In the genomic region with DNA sequence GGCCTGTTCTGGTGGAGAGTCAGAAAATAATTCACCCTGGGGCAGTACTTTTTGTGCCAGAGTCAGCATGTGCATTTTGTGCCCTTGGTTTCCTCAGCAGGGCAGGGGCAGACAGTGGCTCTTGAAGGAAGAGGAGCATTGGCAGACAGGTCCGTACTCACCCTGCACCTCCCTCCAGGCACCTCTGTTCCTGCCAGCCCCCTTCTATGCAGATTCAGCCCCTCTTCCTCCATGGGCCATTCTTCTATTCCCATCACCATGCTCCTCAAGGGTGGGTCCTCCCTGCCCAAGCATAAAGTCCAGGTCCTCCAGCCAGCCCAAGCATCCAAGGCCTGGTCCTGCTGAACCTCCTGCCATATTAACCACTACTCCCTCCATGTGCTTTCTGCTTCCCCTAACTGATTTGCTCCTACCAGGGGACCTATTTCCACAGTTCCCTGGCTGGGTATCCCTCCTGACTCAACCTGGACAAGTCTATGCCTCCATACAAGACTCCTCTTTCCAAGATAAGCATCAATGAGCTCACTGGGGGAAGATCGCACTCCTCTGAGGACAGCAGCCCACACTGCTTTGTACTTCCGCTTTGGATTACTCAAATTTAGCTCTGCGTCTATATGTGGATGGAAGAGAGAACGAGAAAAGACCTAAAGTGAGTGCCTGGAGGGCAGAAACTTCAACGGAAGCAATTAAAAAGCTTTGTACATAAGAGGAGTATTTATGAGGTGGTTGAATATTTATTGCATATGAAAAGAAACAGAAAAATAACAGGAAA, we compare ENCODE assay signal across 1 cellular context.
TF ChIP-seq lines count a peak whose summit lies in the region.

No MANE protein-coding gene starts in this region.

TF ChIP-seq in K562, 482 proteins besides CTCF, POLR2A, EP300 and RAD21 (continued from another document):
- TF ChIP-seq, protein P1, sequence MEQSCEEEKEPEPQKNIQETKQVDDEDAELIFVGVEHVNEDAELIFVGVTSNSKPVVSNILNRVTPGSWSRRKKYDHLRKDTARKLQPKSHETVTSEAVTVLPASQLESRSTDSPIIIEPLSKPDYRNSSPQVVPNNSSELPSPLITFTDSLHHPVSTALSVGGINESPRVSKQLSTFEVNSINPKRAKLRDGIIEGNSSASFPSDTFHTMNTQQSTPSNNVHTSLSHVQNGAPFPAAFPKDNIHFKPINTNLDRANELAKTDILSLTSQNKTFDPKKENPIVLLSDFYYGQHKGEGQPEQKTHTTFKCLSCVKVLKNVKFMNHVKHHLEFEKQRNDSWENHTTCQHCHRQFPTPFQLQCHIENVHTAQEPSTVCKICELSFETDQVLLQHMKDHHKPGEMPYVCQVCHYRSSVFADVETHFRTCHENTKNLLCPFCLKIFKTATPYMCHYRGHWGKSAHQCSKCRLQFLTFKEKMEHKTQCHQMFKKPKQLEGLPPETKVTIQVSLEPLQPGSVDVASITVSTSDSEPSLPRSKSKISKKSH (CRISPR knock-in tag; IDR thresholded peaks at IDR 0.05), result no peak
- TF ChIP-seq, protein P2, sequence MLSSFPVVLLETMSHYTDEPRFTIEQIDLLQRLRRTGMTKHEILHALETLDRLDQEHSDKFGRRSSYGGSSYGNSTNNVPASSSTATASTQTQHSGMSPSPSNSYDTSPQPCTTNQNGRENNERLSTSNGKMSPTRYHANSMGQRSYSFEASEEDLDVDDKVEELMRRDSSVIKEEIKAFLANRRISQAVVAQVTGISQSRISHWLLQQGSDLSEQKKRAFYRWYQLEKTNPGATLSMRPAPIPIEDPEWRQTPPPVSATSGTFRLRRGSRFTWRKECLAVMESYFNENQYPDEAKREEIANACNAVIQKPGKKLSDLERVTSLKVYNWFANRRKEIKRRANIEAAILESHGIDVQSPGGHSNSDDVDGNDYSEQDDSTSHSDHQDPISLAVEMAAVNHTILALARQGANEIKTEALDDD (IDR thresholded peaks at IDR 0.05), result no peak
- TF ChIP-seq SMC3 (conservative IDR thresholded peaks at IDR 0.05; ENCODE audit: insufficient read depth, low read depth, low read length) (no peak), SNRNP70 (optimal IDR thresholded peaks at IDR 0.05; ENCODE audit: low read depth, low read length) (no peak), KAT2B (IDR thresholded peaks at IDR 0.05; ENCODE audit: low read depth, low read length) (no peak)
